11 cellular contexts compared by ENCODE assay signal in genomic region chr3:15384510-15385237, GRCh38. TPM values are rescaled to one million over a fixed set of nuclear protein-coding genes. Genes with fewer than 3 reads are reported as not detected.
A peak's percentile ranks its signal among the peaks of the same experiment; 100 is the strongest.
DNase-seq lines count a peak whose midpoint lies in the region; ATAC-seq and TF ChIP-seq lines count a peak whose summit lies in the region.
"Had no signal": no experiment of that assay in that cellular context is flagged by ENCODE, and none has a peak within 500 bp of the region (broad histone marks: within the 10 kb centered on the region; RNA-seq: fewer than 3 reads in every experiment).

No MANE protein-coding gene starts in this region.

- peak overlapping the region; percentile 61 for H3K4me3 ChIP-seq in DOHH2 (ENCODE audit: low read length)
- no peak overlapping the region for H3K4me3 ChIP-seq in mammary epithelial cell (replicated peaks in 1 of 3; ENCODE audit: insufficient read depth in 1 of 3, low read depth in 2 of 3, low read length in 3 of 3)
- H3K4me3 ChIP-seq in PC-3 (ENCODE audit: low read length): no peak overlapping the region

- H3K9me2 ChIP-seq in DOHH2 (replicated peaks; ENCODE audit: control insufficient read depth, low read length): no peaks in the 10 kb centered on the region
- no peaks in the 10 kb centered on the region for H3K9me2 ChIP-seq in PC-3 (replicated peaks; ENCODE audit: low read length)

- H3F3A ChIP-seq in DOHH2 (ENCODE audit: control insufficient read depth, insufficient read depth): peaks cover 24% of the 10 kb centered on the region
- no peaks in the 10 kb centered on the region for H3F3A ChIP-seq in PC-3 (ENCODE audit: low read length, unreplicated experiment)

- in situ Hi-C loops in mammary epithelial cell (cut with MboI; ENCODE audit: low sequenced_read_pairs in 2 of 2): loop anchor here (5.0 kb wide), 1 partner anchor 117 kb away; no protein-coding TSS in a partner anchor

- H3K36me3 ChIP-seq in DOHH2 (ENCODE audit: control insufficient read depth, low read length) (peaks cover 4% of the 10 kb centered on the region), mammary epithelial cell (ENCODE audit: insufficient read depth, low read length) (no peaks in the 10 kb centered on the region), PC-3 (ENCODE audit: low read depth, low read length) (no peaks in the 10 kb centered on the region)

- CTCF ChIA-PET in mammary epithelial cell (lab: Charles Lee; ENCODE audit: low non-redundant PET): no interaction called here
- CTCF ChIA-PET in PC-3 (lab: Charles Lee): no interaction called here

- dilution Hi-C loops in mammary epithelial cell (cut with HindIII; ENCODE audit: low sequenced_read_pairs): no loop called here

- WGBS in mammary epithelial cell (ENCODE audit: low coverage, missing lambda C conversion rate): 83% methylated on average over 4 of the region's 4 CpGs

- no peaks in the 10 kb centered on the region for H3K79me2 ChIP-seq in DOHH2 (ENCODE audit: control insufficient read depth, low read length)
- H3K79me2 ChIP-seq in mammary epithelial cell (ENCODE audit: insufficient read depth, low read length): no peaks in the 10 kb centered on the region
- no peaks in the 10 kb centered on the region for H3K79me2 ChIP-seq in PC-3 (ENCODE audit: low read length)

- no peaks in the 10 kb centered on the region for H3K27me3 ChIP-seq in DOHH2 (ENCODE audit: control insufficient read depth, low read length)
- no peaks in the 10 kb centered on the region for H3K27me3 ChIP-seq in mammary epithelial cell (ENCODE audit: insufficient read depth, low read length)
- H3K27me3 ChIP-seq in PC-3 (ENCODE audit: low read length): no peaks in the 10 kb centered on the region

- H4K20me1 ChIP-seq in DOHH2 (ENCODE audit: control insufficient read depth, insufficient read depth, low read depth, low read length): no peaks in the 10 kb centered on the region
- H4K20me1 ChIP-seq in mammary epithelial cell (ENCODE audit: insufficient read depth, low read length): no peaks in the 10 kb centered on the region
- no peaks in the 10 kb centered on the region for H4K20me1 ChIP-seq in PC-3 (ENCODE audit: low read length)

- H3K4me1 ChIP-seq in DOHH2 (ENCODE audit: control insufficient read depth, low read length) (peaks cover 84% of the 10 kb centered on the region), mammary epithelial cell (ENCODE audit: insufficient read depth, low read length) (peaks cover 10% of the 10 kb centered on the region), PC-3 (ENCODE audit: insufficient read depth, low read length) (peaks cover 15% of the 10 kb centered on the region)

- TF ChIP-seq CTCF in DOHH2 (IDR thresholded peaks at IDR 0.05; ENCODE audit: low read depth, low read length, poor library complexity, severe bottlenecking) (no peak), mammary epithelial cell (conservative IDR thresholded peaks at IDR 0.05 in 1 of 2, IDR thresholded peaks at IDR 0.05 in 1 of 2; ENCODE audit: extremely low read depth in 1 of 2, insufficient read depth in 1 of 2, low read depth in 1 of 2, low read length in 2 of 2) (no peak), PC-3 (conservative IDR thresholded peaks at IDR 0.05; ENCODE audit: low read depth, low read length) (no peak)

- peak overlapping the region; percentile 82 for H3K4me2 ChIP-seq in DOHH2 (ENCODE audit: low read length)
- H3K4me2 ChIP-seq in mammary epithelial cell (ENCODE audit: insufficient read depth, low read depth, low read length): no peak overlapping the region
- no peak overlapping the region for H3K4me2 ChIP-seq in PC-3 (ENCODE audit: low read length)

- intact Hi-C loops in left ventricle myocardium superior (cut with micrococcal nuclease): loop anchor here (10.0 kb wide), 1 partner anchor 130 kb away; no protein-coding TSS in a partner anchor
- intact Hi-C loops in mammary epithelial cell (cut with micrococcal nuclease): no loop called here
- intact Hi-C loops in PC-3 (cut with micrococcal nuclease): no loop called here

- H2AFZ ChIP-seq in mammary epithelial cell (ENCODE audit: low read depth, low read length): no peak overlapping the region
- H2AFZ ChIP-seq in PC-3 (ENCODE audit: low read length): no peak overlapping the region

- H3K9me3 ChIP-seq in DOHH2 (ENCODE audit: control insufficient read depth, insufficient read depth, low read length) (peaks cover 7% of the 10 kb centered on the region; the same call in 1 of the 2 replicates), mammary epithelial cell (replicated peaks; ENCODE audit: insufficient read depth, low read length) (peaks cover 2% of the 10 kb centered on the region), PC-3 (ENCODE audit: low read length) (no peaks in the 10 kb centered on the region)

- DNase-seq in OCI-M1 (lab: John Stamatoyannopoulos, UW) (peak; percentile 86), left ventricle myocardium superior (no peak), iPS-NIHi7 (ENCODE audit: extremely low spot score) (no peak), mammary epithelial cell (no peak), PC-3 (no peak)
- DNase-seq: NCI-H2171 treated with DMSO at 0.1 percent for 48 hours, T1000 had no signal

- H3K9ac ChIP-seq in mammary epithelial cell (ENCODE audit: insufficient read depth, low read length) (no peak overlapping the region), PC-3 (ENCODE audit: low read length) (no peak overlapping the region)

- POLR2A ChIA-PET in PC-3 (lab: Charles Lee; ENCODE audit: unreplicated experiment): no interaction called here

- ATAC-seq in GM19395 (IDR thresholded peaks at IDR 0.05; ENCODE audit: unreplicated experiment): peak; percentile 90
- ATAC-seq in HG02981 (IDR thresholded peaks at IDR 0.05; ENCODE audit: unreplicated experiment): peak; percentile 82
- ATAC-seq in left ventricle myocardium superior: no peak
- no peak for ATAC-seq in PC-3

- H3K27ac ChIP-seq in DOHH2 (ENCODE audit: low read depth, low read length) (peak overlapping the region; percentile 96), mammary epithelial cell (ENCODE audit: insufficient read depth, low read depth, low read length) (no peak overlapping the region), PC-3 (ENCODE audit: low read length) (no peak overlapping the region)
- H3K27ac ChIP-seq: C4-2B had no signal

- BruUV-seq in mammary epithelial cell (replicated peaks; lab: Mats Ljungman, UMichigan) (no TSS peak), PC-3 (replicated peaks; lab: Mats Ljungman, UMichigan) (no TSS peak)

RNA-seq across cellular contexts. Expression of gene METTL6, which starts 42.7 kb away (rescaled TPM):
- total RNA-seq in left ventricle myocardium superior (6.4 TPM), mammary epithelial cell (10 to 100 TPM; 19.7 to 21.5 TPM), PC-3 (2014; rRNA removed) (22.4 and 27.5 TPM in 2 replicates)
- 14.5 TPM for polyA plus RNA-seq in mammary epithelial cell
- polyA minus RNA-seq in mammary epithelial cell: 12.1 TPM

RNA-seq across cellular contexts. Expression of gene EAF1, which starts 42.7 kb away (rescaled TPM):
- total RNA-seq in left ventricle myocardium superior: 7.0 TPM
- total RNA-seq in mammary epithelial cell: 10 to 100 TPM; 23.4 to 40.3 TPM
- polyA plus RNA-seq in mammary epithelial cell: 10.9 TPM
- 9.0 TPM for polyA minus RNA-seq in mammary epithelial cell
- 28.6 and 35.3 TPM in 2 replicates for total RNA-seq in PC-3 (2014; rRNA removed)

RNA-seq across cellular contexts. Expression of gene SH3BP5, which starts 52.3 kb away (rescaled TPM):
- total RNA-seq in left ventricle myocardium superior (9.7 TPM), mammary epithelial cell (10 to 100 TPM; 15.4 to 21.0 TPM), PC-3 (2014; rRNA removed) (21.2 and 23.0 TPM in 2 replicates)
- polyA plus RNA-seq in mammary epithelial cell: 20.1 TPM
- 10.6 TPM for polyA minus RNA-seq in mammary epithelial cell

Comparison
In these comparisons a context has a peak if more than half of its experiments do, and no peak if none do; other contexts are left out.
1. ATAC-seq: peak in GM19395 (single experiment) and HG02981 (single experiment); none in left ventricle myocardium superior (single experiment) and PC-3 (single experiment).